In genomic region chr2:113198048-113198789, GRCh38 we compare ENCODE assay signal across 9 cellular contexts. TPM values are rescaled to one million over a fixed set of nuclear protein-coding genes. Genes with fewer than 3 reads are reported as not detected.
DNase-seq lines count a peak whose midpoint lies in the region; ATAC-seq and TF ChIP-seq lines count a peak whose summit lies in the region.
"Had no signal": no experiment of that assay in that cellular context is flagged by ENCODE, and none has a peak within 500 bp of the region (broad histone marks: within the 10 kb centered on the region; RNA-seq: fewer than 3 reads in every experiment).

No MANE protein-coding gene starts in this region.

- H3K36me3 Mint-ChIP-seq in activated naive CD4-positive, alpha-beta T cell treated with anti-CD3 and anti-CD28 coated beads, Interleukin-2, amount 50 U/mL, for 72 hours = peaks cover 0 to 45% of the 10 kb centered on the region in 2 donors
- H3K36me3 Mint-ChIP-seq in activated naive CD4-positive, alpha-beta T cell treated with anti-CD3 and anti-CD28 coated beads for 36 hours (ENCODE audit: low read depth) = peaks cover 54% of the 10 kb centered on the region
- peaks cover 75% of the 10 kb centered on the region for H3K36me3 Mint-ChIP-seq in T-helper 2 cell treated with Interferon-gamma antibody and Interleukin-4, amounts not matched to agents 5 μg/mL and 100 μg/mL, for 36 hours (ENCODE audit: low read depth)

- CTCF ChIA-PET in activated naive CD4-positive, alpha-beta T cell treated with anti-CD3 and anti-CD28 coated beads for 36 hours (lab: Charles Lee) = interaction anchor here (0.6 to 5.4 kb wide), 26 partner anchors 7 to 313 kb away, joined by 3 to 157 read pairs (median 5); partner anchors contain the start of gene PSD4
- CTCF ChIA-PET in GM10248 (lab: Yijun Ruan, JAX) = interaction anchor here (0.8 to 9.9 kb wide), 21 partner anchors 8 to 192 kb away, joined by 3 to 162 read pairs (median 4); partner anchors contain the start of gene PSD4

- no peaks in the 10 kb centered on the region for H3K27me3 ChIP-seq in dorsolateral prefrontal cortex
- no peaks in the 10 kb centered on the region for H3K27me3 ChIP-seq in mucosa of stomach (ENCODE audit: control insufficient read depth, insufficient read depth, low read length)
- no peaks in the 10 kb centered on the region for H3K27me3 ChIP-seq in upper lobe of left lung

- no peaks in the 10 kb centered on the region for H3K27me3 Mint-ChIP-seq in activated naive CD4-positive, alpha-beta T cell treated with anti-CD3 and anti-CD28 coated beads for 36 hours (ENCODE audit: low read depth)
- H3K27me3 Mint-ChIP-seq in T-helper 2 cell treated with Interferon-gamma antibody and Interleukin-4, amounts not matched to agents 5 μg/mL and 100 μg/mL, for 36 hours (ENCODE audit: low read depth) = no peaks in the 10 kb centered on the region

- peak overlapping the region; percentile 8 to 82 for H3K27ac Mint-ChIP-seq in activated naive CD4-positive, alpha-beta T cell treated with anti-CD3 and anti-CD28 coated beads, Interleukin-2, amount 50 U/mL, for 72 hours
- no peak overlapping the region for H3K27ac Mint-ChIP-seq in activated naive CD4-positive, alpha-beta T cell treated with anti-CD3 and anti-CD28 coated beads for 36 hours
- no peak overlapping the region for H3K27ac Mint-ChIP-seq in T-helper 2 cell treated with Interferon-gamma antibody and Interleukin-4, amounts not matched to agents 5 μg/mL and 100 μg/mL, for 36 hours

- 66 to 89% methylated on average over 19 to 28 of the region's 32 CpGs for WGBS in upper lobe of left lung, 2 donors

- H3K9ac ChIP-seq in mucosa of stomach (ENCODE audit: low read length) = peak overlapping the region; percentile 66
- H3K9ac ChIP-seq: KMS-11 had no signal

- H3K36me3 ChIP-seq in mucosa of stomach (ENCODE audit: control insufficient read depth, insufficient read depth, low read length) = no peaks in the 10 kb centered on the region
- peaks cover 0 to 28% (median 17%) of the 10 kb centered on the region in 4 donors for H3K36me3 ChIP-seq in upper lobe of left lung

- no peak for TF ChIP-seq EP300 in upper lobe of left lung (IDR thresholded peaks at IDR 0.05)

- POLR2A ChIA-PET in GM10248 (lab: Yijun Ruan, JAX) = interaction anchor here (0.9 kb wide), 1 partner anchor 23 kb away, joined by 3 read pairs; no protein-coding TSS in a partner anchor

- H3K27ac ChIP-seq in dorsolateral prefrontal cortex = peak overlapping the region in 40 of 59 donors; percentile 3 to 92 (median 69)
- peak overlapping the region; percentile 68 to 90 (median 80) for H3K27ac ChIP-seq in upper lobe of left lung
- H3K27ac ChIP-seq: KMS-11 had no signal

- ATAC-seq in activated naive CD4-positive, alpha-beta T cell treated with anti-CD3 and anti-CD28 coated beads, Interleukin-2, amount 50 U/mL, for 72 hours = no peak
- ATAC-seq in upper lobe of left lung (ENCODE audit: low FRiP score in 2 of 2) = no peak

- H3K4me1 ChIP-seq in mucosa of stomach (ENCODE audit: control insufficient read depth, insufficient read depth, low read length) (peaks cover 16% of the 10 kb centered on the region), upper lobe of left lung (peaks cover 6 to 24% (median 12%) of the 10 kb centered on the region in 4 donors)

- H3K4me3 ChIP-seq in dorsolateral prefrontal cortex (peak overlapping the region; percentile 51 to 93 (median 83)), mucosa of stomach (ENCODE audit: low read length) (no peak overlapping the region), upper lobe of left lung (peak overlapping the region; percentile 71 to 89 (median 82))

- H3K9me3 ChIP-seq in mucosa of stomach (ENCODE audit: control insufficient read depth, low read length) = no peaks in the 10 kb centered on the region
- no peaks in the 10 kb centered on the region for H3K9me3 ChIP-seq in upper lobe of left lung

- TF ChIP-seq CTCF in dorsolateral prefrontal cortex (IDR thresholded peaks at IDR 0.05 in 54 of 56, conservative IDR thresholded peaks at IDR 0.05 in 2 of 56; ENCODE audit: low read depth in 1 of 56, partially characterized antibody in 56 of 56) (no peak), upper lobe of left lung (IDR thresholded peaks at IDR 0.05) (no peak), GM10248 (IDR thresholded peaks at IDR 0.05; ENCODE audit: control extremely low read depth, extremely low read depth, low read depth, missing control alignments) (no peak)

- intact Hi-C loops in activated naive CD4-positive, alpha-beta T cell treated with anti-CD3 and anti-CD28 coated beads for 36 hours (cut with micrococcal nuclease) = no loop called here
- intact Hi-C loops in dorsolateral prefrontal cortex (cut with DNase I) = loop anchor here in 1 of 2 donors (5.0 kb wide), 1 partner anchor 61 kb away; no protein-coding TSS in a partner anchor

- H3K4me1 Mint-ChIP-seq in activated naive CD4-positive, alpha-beta T cell treated with anti-CD3 and anti-CD28 coated beads for 36 hours (ENCODE audit: low read depth) = peaks cover 26% of the 10 kb centered on the region
- peaks cover 23% of the 10 kb centered on the region for H3K4me1 Mint-ChIP-seq in T-helper 2 cell treated with Interferon-gamma antibody and Interleukin-4, amounts not matched to agents 5 μg/mL and 100 μg/mL, for 36 hours (ENCODE audit: low read depth)

- TF ChIP-seq POLR2A in upper lobe of left lung (IDR thresholded peaks at IDR 0.05) = no peak

- no peak overlapping the region for H3K4me3 Mint-ChIP-seq in activated naive CD4-positive, alpha-beta T cell treated with anti-CD3 and anti-CD28 coated beads for 36 hours
- no peak overlapping the region for H3K4me3 Mint-ChIP-seq in T-helper 2 cell treated with Interferon-gamma antibody and Interleukin-4, amounts not matched to agents 5 μg/mL and 100 μg/mL, for 36 hours

- no peaks in the 10 kb centered on the region for H3K9me3 Mint-ChIP-seq in activated naive CD4-positive, alpha-beta T cell treated with anti-CD3 and anti-CD28 coated beads, Interleukin-2, amount 50 U/mL, for 72 hours
- no peaks in the 10 kb centered on the region for H3K9me3 Mint-ChIP-seq in activated naive CD4-positive, alpha-beta T cell treated with anti-CD3 and anti-CD28 coated beads for 36 hours
- no peaks in the 10 kb centered on the region for H3K9me3 Mint-ChIP-seq in T-helper 2 cell treated with Interferon-gamma antibody and Interleukin-4, amounts not matched to agents 5 μg/mL and 100 μg/mL, for 36 hours

- no peak for DNase-seq in activated naive CD4-positive, alpha-beta T cell treated with anti-CD3 and anti-CD28 coated beads, Interleukin-2, amount 50 U/mL, for 72 hours (ENCODE audit: low spot score in 2 of 2)
- DNase-seq in activated naive CD4-positive, alpha-beta T cell treated with anti-CD3 and anti-CD28 coated beads for 36 hours = no peak
- peak in 1 of 10 donors; percentile 52 for DNase-seq in dorsolateral prefrontal cortex
- no peak for DNase-seq in upper lobe of left lung
- no peak for DNase-seq in T-helper 2 cell treated with Interferon-gamma antibody and Interleukin-4, amounts not matched to agents 5 μg/mL and 100 μg/mL, for 36 hours (ENCODE audit: low spot score)
- DNase-seq in HCEC 1CT = no peak
- DNase-seq in GM10248 (ENCODE audit: extremely low spot score) = no peak

RNA-seq across cellular contexts. Expression of gene PSD4, which starts 24.4 kb away (rescaled TPM):
- 100 to 1,000 TPM; 137 to 305 TPM for total RNA-seq in activated naive CD4-positive, alpha-beta T cell treated with anti-CD3 and anti-CD28 coated beads, Interleukin-2, amount 50 U/mL, for 72 hours
- total RNA-seq in activated naive CD4-positive, alpha-beta T cell treated with anti-CD3 and anti-CD28 coated beads for 36 hours = 10 to 100 TPM; 85.9 to 87.4 TPM
- total RNA-seq in dorsolateral prefrontal cortex (10 to 100 TPM in 53 of 120 experiments, 1 to 10 TPM in 67; 3.3 to 18.7 (median 9.3) TPM), upper lobe of left lung (100 to 1,000 TPM in 1 of 6 donors, 10 to 100 TPM in 5; 44.0 to 101 (median 60.4) TPM)

Comparison
In these comparisons a context has a peak if more than half of its experiments do, and no peak if none do; other contexts are left out.
1. H3K27ac Mint-ChIP-seq: peak in activated naive CD4-positive, alpha-beta T cell treated with anti-CD3 and anti-CD28 coated beads, Interleukin-2, amount 50 U/mL, for 72 hours (2 of 2); none in activated naive CD4-positive, alpha-beta T cell treated with anti-CD3 and anti-CD28 coated beads for 36 hours (single experiment) and T-helper 2 cell treated with Interferon-gamma antibody and Interleukin-4, amounts not matched to agents 5 μg/mL and 100 μg/mL, for 36 hours (single experiment).